Comparison of ENCODE assay signal across 8 cellular contexts in genomic region chr4:163484906-163485305, GRCh38. TPM values are rescaled to one million over a fixed set of nuclear protein-coding genes. Genes with fewer than 3 reads are reported as not detected.
A peak's percentile ranks its signal among the peaks of the same experiment; 100 is the strongest.
DNase-seq lines count a peak whose midpoint lies in the region; ATAC-seq lines count a peak whose summit lies in the region.

No MANE protein-coding gene starts in this region.

- no peaks in the 10 kb centered on the region for H3K27me3 ChIP-seq in right cardiac atrium (ENCODE audit: control insufficient read depth, insufficient read depth)

- H3K27ac ChIP-seq in right cardiac atrium (ENCODE audit: low read length), result no peak overlapping the region

- no peaks in the 10 kb centered on the region for H3K36me3 Mint-ChIP-seq in activated naive CD4-positive, alpha-beta T cell treated with anti-CD3 and anti-CD28 coated beads, Interleukin-2, amount 50 U/mL, for 72 hours

- intact Hi-C loops in right cardiac atrium (cut with DNase I), result loop anchor here in 3 of 4 donors (5.0 kb wide), 2 partner anchors 57 to 62 kb away; no protein-coding TSS in a partner anchor

- no peaks in the 10 kb centered on the region for H3K9me3 ChIP-seq in right cardiac atrium (ENCODE audit: control insufficient read depth, low read length)

- peak; percentile 46 for ATAC-seq in HG02938 (IDR thresholded peaks at IDR 0.05; ENCODE audit: unreplicated experiment)
- ATAC-seq in activated naive CD4-positive, alpha-beta T cell treated with anti-CD3 and anti-CD28 coated beads, Interleukin-2, amount 50 U/mL, for 72 hours, result peak; percentile 47 to 63
- ATAC-seq in right cardiac atrium, result peak in 1 of 2 donors; percentile 47

- H3K4me1 ChIP-seq in right cardiac atrium (ENCODE audit: control insufficient read depth, insufficient read depth, low read length), result no peaks in the 10 kb centered on the region

- H3K27ac Mint-ChIP-seq in activated naive CD4-positive, alpha-beta T cell treated with anti-CD3 and anti-CD28 coated beads, Interleukin-2, amount 50 U/mL, for 72 hours, result no peak overlapping the region

- no peaks in the 10 kb centered on the region for H3K9me3 Mint-ChIP-seq in activated naive CD4-positive, alpha-beta T cell treated with anti-CD3 and anti-CD28 coated beads, Interleukin-2, amount 50 U/mL, for 72 hours

- DNase-seq in NCI-H2081 (lab: John Stamatoyannopoulos, UW), result peak; percentile 4 to 27
- DNase-seq in NCI-H2081 treated with DMSO at 0.1 percent for 48 hours (lab: John Stamatoyannopoulos, UW), result no peak
- DNase-seq in RKO (ENCODE audit: low spot score), result peak; percentile 61
- DNase-seq in activated naive CD4-positive, alpha-beta T cell treated with anti-CD3 and anti-CD28 coated beads, Interleukin-2, amount 50 U/mL, for 72 hours (ENCODE audit: low spot score in 2 of 2), result peak in 1 of 2 donors; percentile 36
- DNase-seq in right cardiac atrium, result peak; percentile 32 to 56 (median 53)
- peak; percentile 63 for DNase-seq in stimulated activated CD4-positive, alpha-beta T cell treated with anti-CD3 and anti-CD28 coated beads, Interleukin-15, amount 100 ng/mL, for 24 hours
- DNase-seq in middle frontal gyrus (ENCODE audit: extremely low spot score, low spot score), result no peak

- no peak overlapping the region for H3K4me3 ChIP-seq in right cardiac atrium (ENCODE audit: low read length)

- WGBS in right cardiac atrium, result 17% methylated on average over 4 of the region's 4 CpGs

RNA-seq across cellular contexts. Expression of gene TMA16, which starts 9.6 kb away (rescaled TPM):
- 10 to 100 TPM; 20.2 to 45.4 TPM for total RNA-seq in activated naive CD4-positive, alpha-beta T cell treated with anti-CD3 and anti-CD28 coated beads, Interleukin-2, amount 50 U/mL, for 72 hours
- 10 to 100 TPM; 11.9 to 12.8 (median 12.5) TPM for total RNA-seq in right cardiac atrium
- 8.4 TPM for polyA plus RNA-seq in right cardiac atrium

RNA-seq across cellular contexts. Expression of gene TKTL2, which starts 11.4 kb away (rescaled TPM):
- total RNA-seq in activated naive CD4-positive, alpha-beta T cell treated with anti-CD3 and anti-CD28 coated beads, Interleukin-2, amount 50 U/mL, for 72 hours, result not detected
- total RNA-seq in right cardiac atrium, result not detected
- not detected for polyA plus RNA-seq in right cardiac atrium

Comparison
In these comparisons a context has a peak if more than half of its experiments do, and no peak if none do; other contexts are left out.
1. DNase-seq: peak in NCI-H2081 (2 of 2), RKO (single experiment), right cardiac atrium (3 of 3) and stimulated activated CD4-positive, alpha-beta T cell treated with anti-CD3 and anti-CD28 coated beads, Interleukin-15, amount 100 ng/mL, for 24 hours (single experiment); none in NCI-H2081 treated with DMSO at 0.1 percent for 48 hours (single experiment) and middle frontal gyrus (single experiment).